ENCODE assay signal across 11 cellular contexts in genomic region chr20:46349742-46350056, GRCh38. TPM values are rescaled to one million over a fixed set of nuclear protein-coding genes. Genes with fewer than 3 reads are reported as not detected.
DNase-seq lines count a peak whose midpoint lies in the region; FAIRE-seq and TF ChIP-seq lines count a peak whose summit lies in the region.
"Had no signal": no experiment of that assay in that cellular context is flagged by ENCODE, and none has a peak within 500 bp of the region (broad histone marks: within the 10 kb centered on the region; RNA-seq: fewer than 3 reads in every experiment).

No MANE protein-coding gene starts in this region.

- no peaks in the 10 kb centered on the region for H3K9me1 ChIP-seq in endothelial cell of umbilical vein (replicated peaks; ENCODE audit: control insufficient read depth, extremely low read depth, insufficient read depth, low read length)

- H3K9ac ChIP-seq in endothelial cell of umbilical vein (replicated peaks; ENCODE audit: extremely low read depth, insufficient read depth, low read length), result no peak overlapping the region

- in situ Hi-C loops in GM13976 (cut with MboI; ENCODE audit: low sequenced_read_pairs, unreplicated experiment), result no loop called here

- no peaks in the 10 kb centered on the region for H3K27me3 Mint-ChIP-seq in CD8-positive, alpha-beta memory T cell
- peaks cover 3% of the 10 kb centered on the region for H3K27me3 Mint-ChIP-seq in activated CD4-positive, alpha-beta T cell treated with anti-CD3 and anti-CD28 coated beads, Interleukin-2, amount 10 ng/mL, durations not matched to agents 24 days and 14 days
- H3K27me3 Mint-ChIP-seq: activated naive CD8-positive, alpha-beta T cell had no signal

- intact Hi-C loops in endothelial cell of umbilical vein (cut with micrococcal nuclease), result loop anchor here (1.0 to 5.0 kb wide), 5 partner anchors 14 to 327 kb away; no protein-coding TSS in a partner anchor
- intact Hi-C loops in stomach (cut with DNase I; ENCODE audit: low total_unique reads), result loop anchor here (10.0 kb wide), 1 partner anchor 325 kb away; the partner anchor contains the start of gene SLC12A5
- intact Hi-C loops in activated CD4-positive, alpha-beta T cell treated with anti-CD3 and anti-CD28 coated beads, Interleukin-2, amount 10 ng/mL, durations not matched to agents 24 days and 14 days (cut with micrococcal nuclease), result loop anchor here (2.0 kb wide), 1 partner anchor 43 kb away; no protein-coding TSS in a partner anchor

- no peak overlapping the region for H2AFZ ChIP-seq in endothelial cell of umbilical vein (ENCODE audit: low read depth, low read length)

- TF ChIP-seq EP300 in stomach (IDR thresholded peaks at IDR 0.05), result no peak

- H3K27ac ChIP-seq in endothelial cell of umbilical vein (ENCODE audit: insufficient read depth, low read depth, low read length) (peak overlapping the region; percentile 47), stomach (peak overlapping the region in 3 of 5 donors; percentile 7 to 13 (median 8))
- H3K27ac ChIP-seq in CD8-positive, alpha-beta memory T cell (ENCODE audit: low read depth, low read length), result no peak overlapping the region

- dilution Hi-C loops in endothelial cell of umbilical vein (cut with MboI; ENCODE audit: extremely low pct_ligation_motif_present, low sequenced_read_pairs), result no loop called here

- no peaks in the 10 kb centered on the region for H3K36me3 ChIP-seq in endothelial cell of umbilical vein (ENCODE audit: control insufficient read depth in 2 of 2, extremely low read depth in 1 of 2, insufficient read depth in 2 of 2, low read length in 2 of 2)
- peaks cover 5 to 64% (median 49%) of the 10 kb centered on the region in 4 donors for H3K36me3 ChIP-seq in stomach
- peaks cover 17% of the 10 kb centered on the region for H3K36me3 ChIP-seq in CD8-positive, alpha-beta memory T cell (ENCODE audit: insufficient read depth, low read length)

- peaks cover 0 to 71% (median 4%) of the 10 kb centered on the region in 3 donors for H3K36me3 Mint-ChIP-seq in CD8-positive, alpha-beta memory T cell
- peaks cover 32% of the 10 kb centered on the region for H3K36me3 Mint-ChIP-seq in activated CD4-positive, alpha-beta T cell treated with anti-CD3 and anti-CD28 coated beads, Interleukin-2, amount 10 ng/mL, durations not matched to agents 24 days and 14 days (ENCODE audit: low read depth)
- H3K36me3 Mint-ChIP-seq: activated naive CD8-positive, alpha-beta T cell had no signal

- H3K9me3 Mint-ChIP-seq in CD8-positive, alpha-beta memory T cell, result no peaks in the 10 kb centered on the region
- H3K9me3 Mint-ChIP-seq in activated CD4-positive, alpha-beta T cell treated with anti-CD3 and anti-CD28 coated beads, Interleukin-2, amount 10 ng/mL, durations not matched to agents 24 days and 14 days, result no peaks in the 10 kb centered on the region

- TF ChIP-seq CTCF in endothelial cell of umbilical vein (IDR thresholded peaks at IDR 0.05; ENCODE audit: extremely low read depth in 1 of 2, insufficient read depth in 1 of 2, low read depth in 1 of 2, low read length in 2 of 2) (no peak), stomach (IDR thresholded peaks at IDR 0.05) (no peak), GM13976 (IDR thresholded peaks at IDR 0.05; ENCODE audit: borderline replicate concordance, control extremely low read depth, extremely low read depth, insufficient read depth, missing control alignments) (no peak)

- H3K4me1 Mint-ChIP-seq in CD8-positive, alpha-beta memory T cell, result peaks cover 4 to 21% (median 16%) of the 10 kb centered on the region in 3 donors
- peaks cover 9% of the 10 kb centered on the region for H3K4me1 Mint-ChIP-seq in activated CD4-positive, alpha-beta T cell treated with anti-CD3 and anti-CD28 coated beads, Interleukin-2, amount 10 ng/mL, durations not matched to agents 24 days and 14 days

- peak; percentile 10 for DNase-seq in NCI-H187 treated with DMSO at 0.1 percent for 48 hours (lab: John Stamatoyannopoulos, UW)
- DNase-seq in NCI-H187 (lab: John Stamatoyannopoulos, UW), result no peak
- peak; percentile 84 to 94 for DNase-seq in NCI-H526 (lab: John Stamatoyannopoulos, UW)
- no peak for DNase-seq in endothelial cell of umbilical vein (ENCODE audit: low read depth, low spot score)
- peak; percentile 41 for DNase-seq in stomach
- no peak for DNase-seq in GM13976 (ENCODE audit: low spot score)
- DNase-seq in CD8-positive, alpha-beta memory T cell, result no peak
- DNase-seq in activated CD4-positive, alpha-beta T cell treated with anti-CD3 and anti-CD28 coated beads, Interleukin-2, amount 10 ng/mL, durations not matched to agents 24 days and 14 days, result no peak

- no peaks in the 10 kb centered on the region for H3K27me3 ChIP-seq in endothelial cell of umbilical vein (ENCODE audit: control insufficient read depth in 2 of 2, insufficient read depth in 2 of 2, low read length in 2 of 2)
- no peaks in the 10 kb centered on the region for H3K27me3 ChIP-seq in stomach
- no peaks in the 10 kb centered on the region for H3K27me3 ChIP-seq in CD8-positive, alpha-beta memory T cell (ENCODE audit: insufficient read depth, low read length, poor library complexity, severe bottlenecking)

- H4K20me1 ChIP-seq in endothelial cell of umbilical vein (replicated peaks; ENCODE audit: control insufficient read depth, extremely low read depth, insufficient read depth, low read length), result no peaks in the 10 kb centered on the region

- H3K27ac Mint-ChIP-seq in CD8-positive, alpha-beta memory T cell, result peak overlapping the region in 2 of 8 donors; percentile 45 to 69
- H3K27ac Mint-ChIP-seq in activated CD4-positive, alpha-beta T cell treated with anti-CD3 and anti-CD28 coated beads, Interleukin-2, amount 10 ng/mL, durations not matched to agents 24 days and 14 days, result no peak overlapping the region

- FAIRE-seq in endothelial cell of umbilical vein (lab: Jason Lieb, UNC), result no peak
- FAIRE-seq: A549 had no signal

- H3K79me2 ChIP-seq in endothelial cell of umbilical vein (ENCODE audit: control insufficient read depth, insufficient read depth, low read length), result no peaks in the 10 kb centered on the region

- no peak overlapping the region for H3K4me2 ChIP-seq in endothelial cell of umbilical vein (ENCODE audit: insufficient read depth, low read length)

- 47 to 76% (median 61%) methylated on average over 4 of the region's 4 CpGs for WGBS in stomach, 5 donors

- H3K4me1 ChIP-seq in endothelial cell of umbilical vein (ENCODE audit: control insufficient read depth, extremely low read depth, insufficient read depth, low read length) (peaks cover 9% of the 10 kb centered on the region), stomach (peaks cover 19 to 36% (median 28%) of the 10 kb centered on the region in 4 donors)
- no peaks in the 10 kb centered on the region for H3K4me1 ChIP-seq in CD8-positive, alpha-beta memory T cell (ENCODE audit: insufficient read depth, low read length)

- H3K9me3 ChIP-seq in endothelial cell of umbilical vein (replicated peaks; ENCODE audit: control insufficient read depth, insufficient read depth, low read length) (no peaks in the 10 kb centered on the region), stomach (no peaks in the 10 kb centered on the region)
- no peaks in the 10 kb centered on the region for H3K9me3 ChIP-seq in CD8-positive, alpha-beta memory T cell (ENCODE audit: low read length)
- H3K9me3 ChIP-seq: A549 had no signal

- TF ChIP-seq POLR2A in endothelial cell of umbilical vein (IDR thresholded peaks at IDR 0.05; ENCODE audit: low read depth, low read length) (no peak), stomach (IDR thresholded peaks at IDR 0.05) (no peak)

- POLR2A ChIA-PET in endothelial cell of umbilical vein (lab: Charles Lee), result no interaction called here
- POLR2A ChIA-PET in CD8-positive, alpha-beta memory T cell (lab: Charles Lee), result no interaction called here

- no TSS peak for BruUV-seq in endothelial cell of umbilical vein (replicated peaks; lab: Mats Ljungman, UMichigan)

- no peak overlapping the region for H3K4me3 ChIP-seq in endothelial cell of umbilical vein (replicated peaks in 1 of 3; ENCODE audit: insufficient read depth in 1 of 3, low read depth in 1 of 3, low read length in 3 of 3)
- no peak overlapping the region for H3K4me3 ChIP-seq in stomach
- no peak overlapping the region for H3K4me3 ChIP-seq in CD8-positive, alpha-beta memory T cell (ENCODE audit: low read length)
- H3K4me3 ChIP-seq: A549 had no signal

- H3K4me3 Mint-ChIP-seq in CD8-positive, alpha-beta memory T cell, result no peak overlapping the region
- no peak overlapping the region for H3K4me3 Mint-ChIP-seq in activated CD4-positive, alpha-beta T cell treated with anti-CD3 and anti-CD28 coated beads, Interleukin-2, amount 10 ng/mL, durations not matched to agents 24 days and 14 days
- H3K4me3 Mint-ChIP-seq: activated naive CD8-positive, alpha-beta T cell had no signal

- CTCF ChIA-PET in endothelial cell of umbilical vein (lab: Charles Lee), result interaction anchor here (0.9 to 3.3 kb wide), 5 partner anchors 10 to 221 kb away, joined by 3 to 42 read pairs (median 22); no protein-coding TSS in a partner anchor
- CTCF ChIA-PET in CD8-positive, alpha-beta memory T cell (lab: Charles Lee), result interaction anchor here (1.4 to 1.5 kb wide), 3 partner anchors 12 to 50 kb away, joined by 4 to 7 read pairs (median 4); no protein-coding TSS in a partner anchor

RNA-seq across cellular contexts. Expression of gene CDH22, which starts 41.4 kb away (rescaled TPM):
- total RNA-seq in endothelial cell of umbilical vein (not detected in 2 replicates), stomach (under 1 TPM in 1 of 5 donors, not detected in 4; 0.18 TPM)
- polyA plus RNA-seq in endothelial cell of umbilical vein (not detected in 2 replicates), stomach (under 1 TPM in 2 of 3 donors, not detected in 1; 0.19 to 0.60 TPM)
- polyA plus RNA-seq in endothelial cell of umbilical vein (2011; cell fraction: cytosol; rRNA removed), result not detected in 2 replicates
- not detected in 2 replicates for polyA plus RNA-seq in endothelial cell of umbilical vein (2011; cell fraction: nucleus; rRNA removed)
- polyA plus RNA-seq in endothelial cell of umbilical vein (2012), result 0.10 TPM in 1 of 2 replicates, not detected in the other
- polyA minus RNA-seq in endothelial cell of umbilical vein, result not detected in 2 replicates
- polyA minus RNA-seq in endothelial cell of umbilical vein (2011; cell fraction: cytosol; rRNA and poly(A)+ RNA removed), result not detected
- polyA minus RNA-seq in endothelial cell of umbilical vein (2011; cell fraction: nucleus; rRNA and poly(A)+ RNA removed), result 0.14 TPM in 1 of 2 replicates, not detected in the other
- total RNA-seq in CD8-positive, alpha-beta memory T cell, result not detected
- polyA plus RNA-seq in CD8-positive, alpha-beta memory T cell, result not detected
- total RNA-seq in activated CD4-positive, alpha-beta T cell treated with anti-CD3 and anti-CD28 coated beads, Interleukin-2, amount 10 ng/mL, durations not matched to agents 24 days and 14 days, result not detected in 2 replicates
- total RNA-seq: myocyte had no signal
- polyA plus RNA-seq: A549 had no signal

RNA-seq across cellular contexts. Expression of gene ELMO2, which starts 56.7 kb away (rescaled TPM):
- total RNA-seq in endothelial cell of umbilical vein (42.1 and 43.5 TPM in 2 replicates), stomach (10 to 100 TPM in 4 of 5 donors, 1 to 10 TPM in 1; 9.9 to 37.7 (median 25.0) TPM)
- polyA plus RNA-seq in endothelial cell of umbilical vein (35.1 and 38.0 TPM in 2 replicates), stomach (10 to 100 TPM; 12.9 to 22.6 (median 18.0) TPM)
- 28.6 and 33.9 TPM in 2 replicates for polyA plus RNA-seq in endothelial cell of umbilical vein (2011; cell fraction: cytosol; rRNA removed)
- 51.3 and 64.4 TPM in 2 replicates for polyA plus RNA-seq in endothelial cell of umbilical vein (2011; cell fraction: nucleus; rRNA removed)
- polyA plus RNA-seq in endothelial cell of umbilical vein (2012), result 30.6 and 31.2 TPM in 2 replicates
- 51.8 and 74.7 TPM in 2 replicates for polyA minus RNA-seq in endothelial cell of umbilical vein
- polyA minus RNA-seq in endothelial cell of umbilical vein (2011; cell fraction: cytosol; rRNA and poly(A)+ RNA removed), result 13.0 TPM
- polyA minus RNA-seq in endothelial cell of umbilical vein (2011; cell fraction: nucleus; rRNA and poly(A)+ RNA removed), result 18.6 and 30.7 TPM in 2 replicates
- 10 to 100 TPM; 59.5 to 68.2 TPM for total RNA-seq in CD8-positive, alpha-beta memory T cell
- 84.3 TPM for polyA plus RNA-seq in CD8-positive, alpha-beta memory T cell
- 64.5 and 66.4 TPM in 2 replicates for total RNA-seq in activated CD4-positive, alpha-beta T cell treated with anti-CD3 and anti-CD28 coated beads, Interleukin-2, amount 10 ng/mL, durations not matched to agents 24 days and 14 days

Comparison
In these comparisons a context has a peak if more than half of its experiments do, and no peak if none do; other contexts are left out.
1. DNase-seq: peak in NCI-H187 treated with DMSO at 0.1 percent for 48 hours (single experiment), NCI-H526 (2 of 2) and stomach (single experiment); none in NCI-H187 (0 of 2), endothelial cell of umbilical vein (single experiment), GM13976 (single experiment), CD8-positive, alpha-beta memory T cell (0 of 5) and activated CD4-positive, alpha-beta T cell treated with anti-CD3 and anti-CD28 coated beads, Interleukin-2, amount 10 ng/mL, durations not matched to agents 24 days and 14 days (single experiment).